14 cellular contexts compared by ENCODE assay signal in genomic region chr6:41477572-41477971, GRCh38.
"Had no signal": no experiment of that assay in that cellular context is flagged by ENCODE, and none has a peak within 500 bp of the region (broad histone marks: within the 10 kb centered on the region; RNA-seq: fewer than 3 reads in every experiment).

No MANE protein-coding gene starts in this region.

- DNase-seq: activated CD4-positive, alpha-beta T cell treated with anti-CD3 and anti-CD28 coated beads, Interleukin-2, amount 10 ng/mL, durations not matched to agents 7 days and 5 days; activated CD4-positive, CD25-positive, alpha-beta regulatory T cell; activated CD8-positive, alpha-beta memory T cell treated with anti-CD3 and anti-CD28 coated beads for 24 hours; activated naive CD4-positive, alpha-beta T cell treated with anti-CD3 and anti-CD28 coated beads for 36 hours; heart left ventricle; islet precursor cell; left lung; mesenchymal stem cell; ovary; stimulated activated CD4-positive, alpha-beta T cell treated with anti-CD3 and anti-CD28 coated beads, Interleukin-4, amount 100 ng/mL, for 1 hour; stimulated activated naive CD8-positive, alpha-beta T cell treated with anti-CD3 and anti-CD28 coated beads, Interleukin-15, amount 100 ng/mL, for 72 hours; testis had no signal

- H3K36me3 ChIP-seq: heart left ventricle, left lung, ovary had no signal

- H3K4me1 ChIP-seq: left lung, testis had no signal

- FAIRE-seq: colon, frontal cortex had no signal

- H3K27me3 ChIP-seq: ovary, testis had no signal

- H3K9me3 ChIP-seq: heart left ventricle, left lung, ovary, testis had no signal

- H3K4me3 ChIP-seq: heart left ventricle, left lung, ovary, testis had no signal

- ATAC-seq: left lung; stimulated activated naive CD8-positive, alpha-beta T cell treated with anti-CD3 and anti-CD28 coated beads, Interleukin-15, amount 100 ng/mL, for 72 hours had no signal

- H3K27ac ChIP-seq: heart left ventricle, left lung, ovary, testis had no signal
